13 cellular contexts compared by ENCODE assay signal in genomic region chr6:140858381-140858971, GRCh38.
DNase-seq lines count a peak whose midpoint lies in the region; ATAC-seq, FAIRE-seq and TF ChIP-seq lines count a peak whose summit lies in the region.
"Had no signal": no experiment of that assay in that cellular context is flagged by ENCODE, and none has a peak within 500 bp of the region (broad histone marks: within the 10 kb centered on the region; RNA-seq: fewer than 3 reads in every experiment).

No MANE protein-coding gene starts in this region.

- DNase-seq in NCI-H345 (lab: John Stamatoyannopoulos, UW) (peak; percentile 2), NCI-H345 treated with DMSO at 0.1 percent for 48 hours (lab: John Stamatoyannopoulos, UW; ENCODE audit: unreplicated experiment) (no peak), GM12878 (ENCODE audit: low read depth, low spot score) (no peak), keratinocyte (ENCODE audit: low read depth, low spot score) (peak; percentile 17), upper lobe of right lung (no peak), CD14-positive monocyte (ENCODE audit: low spot score) (no peak), NCI-H748 (lab: John Stamatoyannopoulos, UW; ENCODE audit: unreplicated experiment) (no peak)
- DNase-seq: activated naive CD8-positive, alpha-beta T cell treated with anti-CD3 and anti-CD28 coated beads, Interleukin-2, amount 10 ng/mL, durations not matched to agents 7 days and 5 days; DMS79; NCI-H146; stimulated activated CD4-positive, alpha-beta T cell treated with anti-CD3 and anti-CD28 coated beads, Interleukin-4, amount 100 ng/mL, for 1 hour had no signal

- intact Hi-C loops in GM12878 (cut with micrococcal nuclease; ENCODE audit: unreplicated experiment) (no loop called here), upper lobe of right lung (cut with DNase I) (no loop called here), CD14-positive monocyte (cut with micrococcal nuclease) (no loop called here)

- CTCF ChIA-PET in GM12878 (lab: Yijun Ruan, JAX), result interaction anchor here (1.0 kb wide), 1 partner anchor 9 kb away, joined by 3 read pairs; no protein-coding TSS in a partner anchor

- H3K4me1 Mint-ChIP-seq in CD14-positive monocyte, result peaks cover 11% of the 10 kb centered on the region
- H3K4me1 Mint-ChIP-seq: activated naive CD8-positive, alpha-beta T cell treated with anti-CD3 and anti-CD28 coated beads, Interleukin-2, amount 10 ng/mL, durations not matched to agents 7 days and 5 days had no signal

- no peak for TF ChIP-seq POLR2A in GM12878 (IDR thresholded peaks at IDR 0.05; ENCODE audit: low read depth, low read length)

- no peaks in the 10 kb centered on the region; the same call in 1 of the 3 replicates for H3K9me3 ChIP-seq in GM12878 (replicated peaks; ENCODE audit: control insufficient read depth, insufficient read depth, low read length)
- no peaks in the 10 kb centered on the region for H3K9me3 ChIP-seq in keratinocyte (ENCODE audit: control insufficient read depth, low read depth, low read length)
- H3K9me3 ChIP-seq in upper lobe of right lung, result no peaks in the 10 kb centered on the region

- H3K27ac ChIP-seq in GM12878 (ENCODE audit: control insufficient read depth, insufficient read depth), result no peak overlapping the region
- peak overlapping the region; percentile 82 for H3K27ac ChIP-seq in keratinocyte (ENCODE audit: control insufficient read depth, insufficient read depth, low read length)
- H3K27ac ChIP-seq in upper lobe of right lung, result peak overlapping the region; percentile 43

- no peak for TF ChIP-seq RAD21 in GM12878 (IDR thresholded peaks at IDR 0.05; ENCODE audit: insufficient read depth, low read depth, low read length)

- H3K4me3 Mint-ChIP-seq in CD14-positive monocyte, result no peak overlapping the region
- H3K4me3 Mint-ChIP-seq: activated naive CD8-positive, alpha-beta T cell treated with anti-CD3 and anti-CD28 coated beads, Interleukin-2, amount 10 ng/mL, durations not matched to agents 7 days and 5 days had no signal

- peak overlapping the region in 1 of 7 donors; percentile 7 for H3K27ac Mint-ChIP-seq in CD14-positive monocyte
- H3K27ac Mint-ChIP-seq: activated naive CD8-positive, alpha-beta T cell treated with anti-CD3 and anti-CD28 coated beads, Interleukin-2, amount 10 ng/mL, durations not matched to agents 7 days and 5 days had no signal

- dilution Hi-C loops in keratinocyte (cut with MboI; ENCODE audit: extremely low pct_ligation_motif_present, low sequenced_read_pairs), result no loop called here

- H3K27me3 ChIP-seq in GM12878 (replicated peaks in 1 of 2; ENCODE audit: control insufficient read depth in 2 of 2, insufficient read depth in 2 of 2, low read length in 1 of 2), result no peaks in the 10 kb centered on the region
- H3K27me3 ChIP-seq in keratinocyte (ENCODE audit: control insufficient read depth, extremely low read depth, insufficient read depth, low read length), result no peaks in the 10 kb centered on the region
- H3K27me3 ChIP-seq in upper lobe of right lung, result no peaks in the 10 kb centered on the region

- H3K4me3 ChIP-seq in GM12878 (no peak overlapping the region), keratinocyte (ENCODE audit: control insufficient read depth in 2 of 3, extremely low read depth in 1 of 3, insufficient read depth in 2 of 3, low read depth in 1 of 3, low read length in 3 of 3) (peak overlapping the region in 2 of 3 experiments; percentile 32 to 62), upper lobe of right lung (no peak overlapping the region)

- no peak for TF ChIP-seq EP300 in GM12878 (IDR thresholded peaks at IDR 0.05; ENCODE audit: borderline replicate concordance in 1 of 2, control insufficient read depth in 1 of 2, low read depth in 2 of 2, low read length in 2 of 2)

- peaks cover 0 to 6% (median 2%) of the 10 kb centered on the region in 7 donors for H3K9me3 Mint-ChIP-seq in CD14-positive monocyte
- H3K9me3 Mint-ChIP-seq: activated naive CD8-positive, alpha-beta T cell treated with anti-CD3 and anti-CD28 coated beads, Interleukin-2, amount 10 ng/mL, durations not matched to agents 7 days and 5 days had no signal

- H4K20me1 ChIP-seq in GM12878 (ENCODE audit: control insufficient read depth, insufficient read depth) (no peaks in the 10 kb centered on the region), keratinocyte (ENCODE audit: control insufficient read depth, extremely low read depth, insufficient read depth, low read length) (no peaks in the 10 kb centered on the region)

- TF ChIP-seq CTCF in GM12878 (IDR thresholded peaks at IDR 0.05 in 2 of 3, conservative IDR thresholded peaks at IDR 0.05 in 1 of 3; ENCODE audit: control insufficient read depth in 2 of 3, extremely low read depth in 1 of 3, insufficient read depth in 1 of 3, low read depth in 3 of 3, low read length in 3 of 3) (no peak), keratinocyte (optimal IDR thresholded peaks at IDR 0.05 in 1 of 3, IDR thresholded peaks at IDR 0.05 in 1 of 3, conservative IDR thresholded peaks at IDR 0.05 in 1 of 3; ENCODE audit: extremely low read depth in 1 of 3, insufficient read depth in 2 of 3, low read length in 3 of 3) (no peak), upper lobe of right lung (IDR thresholded peaks at IDR 0.05) (no peak), CD14-positive monocyte (IDR thresholded peaks at IDR 0.05) (no peak)

- H3K9me1 ChIP-seq in keratinocyte (ENCODE audit: control insufficient read depth, extremely low read depth, insufficient read depth, low read length), result no peaks in the 10 kb centered on the region

- H3K36me3 Mint-ChIP-seq in CD14-positive monocyte, result no peaks in the 10 kb centered on the region
- H3K36me3 Mint-ChIP-seq: activated naive CD8-positive, alpha-beta T cell treated with anti-CD3 and anti-CD28 coated beads, Interleukin-2, amount 10 ng/mL, durations not matched to agents 7 days and 5 days had no signal

- 30% methylated on average over 10 of the region's 10 CpGs for WGBS in GM12878 (ENCODE audit: insufficient coverage, insufficient replicate concordance, low lambda C conversion rate, missing lambda C conversion rate)

- H3K9ac ChIP-seq in GM12878 (ENCODE audit: control insufficient read depth, insufficient read depth, low read length), result no peak overlapping the region
- H3K9ac ChIP-seq in keratinocyte (ENCODE audit: control insufficient read depth, extremely low read depth, insufficient read depth, low read length), result peak overlapping the region; percentile 54

- H2AFZ ChIP-seq in GM12878 (ENCODE audit: control insufficient read depth, low read depth, low read length) (peak overlapping the region; percentile 4; the same call in 1 of the 2 replicates), keratinocyte (ENCODE audit: control insufficient read depth, low read length) (peak overlapping the region; percentile 78)

- RAD21 ChIA-PET in GM12878 (lab: Charles Lee; ENCODE audit: unreplicated experiment), result no interaction called here

- ATAC-seq in GM12878, result peak; percentile 27; the same call in 1 of the 3 replicates
- no peak for ATAC-seq in upper lobe of right lung
- ATAC-seq in HG02981 (IDR thresholded peaks at IDR 0.05; ENCODE audit: unreplicated experiment), result no peak

- no peak overlapping the region for H3K4me2 ChIP-seq in GM12878 (ENCODE audit: control insufficient read depth, insufficient read depth)
- peak overlapping the region; percentile 71 for H3K4me2 ChIP-seq in keratinocyte (ENCODE audit: control insufficient read depth, extremely low read depth, insufficient read depth, low read depth, low read length)

- in situ Hi-C loops in GM12878 (cut with MboI), result no loop called here

- H3K4me1 ChIP-seq in GM12878 (ENCODE audit: control insufficient read depth, insufficient read depth, low read length), result no peaks in the 10 kb centered on the region
- peaks cover 10% of the 10 kb centered on the region for H3K4me1 ChIP-seq in keratinocyte (ENCODE audit: control insufficient read depth, extremely low read depth, insufficient read depth, low read length)
- H3K4me1 ChIP-seq in upper lobe of right lung, result peaks cover 11% of the 10 kb centered on the region

- FAIRE-seq in GM12878 (lab: Jason Lieb, UNC) (no peak), keratinocyte (lab: Jason Lieb, UNC) (peak; percentile 56)
- FAIRE-seq: GM18507 had no signal

- no TSS peak for BruUV-seq in GM12878 (replicated peaks; lab: Mats Ljungman, UMichigan)

- H3K36me3 ChIP-seq in GM12878 (ENCODE audit: control insufficient read depth in 2 of 2, insufficient read depth in 2 of 2, low read length in 1 of 2), result no peaks in the 10 kb centered on the region
- no peaks in the 10 kb centered on the region for H3K36me3 ChIP-seq in keratinocyte (ENCODE audit: control insufficient read depth in 2 of 2, extremely low read depth in 1 of 2, insufficient read depth in 2 of 2, low read length in 2 of 2)
- H3K36me3 ChIP-seq in upper lobe of right lung, result no peaks in the 10 kb centered on the region

- POLR2A ChIA-PET in GM12878 (lab: Charles Lee), result no interaction called here

- H3K79me2 ChIP-seq in GM12878 (ENCODE audit: control insufficient read depth, insufficient read depth, low read length), result no peaks in the 10 kb centered on the region
- no peaks in the 10 kb centered on the region for H3K79me2 ChIP-seq in keratinocyte (ENCODE audit: control insufficient read depth, insufficient read depth, low read length)

- SMC1A ChIA-PET in GM12878 (lab: Charles Lee; ENCODE audit: uncharacterized antibody, unreplicated experiment), result interaction anchor here (1.1 kb wide), 1 partner anchor 8 kb away, joined by 5 read pairs; no protein-coding TSS in a partner anchor

- no peaks in the 10 kb centered on the region for H3K27me3 Mint-ChIP-seq in CD14-positive monocyte (ENCODE audit: low read depth in 3 of 3)

TF ChIP-seq in GM12878, 131 proteins besides CTCF, POLR2A, EP300 and RAD21:
- TF ChIP-seq JUNB (IDR thresholded peaks at IDR 0.05) (peak; percentile 48), BHLHE40 (IDR thresholded peaks at IDR 0.05; ENCODE audit: borderline replicate concordance in 1 of 2, low read depth in 2 of 2, low read length in 1 of 2) (peak; percentile 30 to 51; a peak in 3 of 4 replicates), CREB1 (IDR thresholded peaks at IDR 0.05; ENCODE audit: low read depth) (no peak)

Comparison
In these comparisons a context has a peak if more than half of its experiments do, and no peak if none do; other contexts are left out.
1. DNase-seq: peak in NCI-H345 (single experiment) and keratinocyte (single experiment); none in NCI-H345 treated with DMSO at 0.1 percent for 48 hours (single experiment), GM12878 (single experiment), upper lobe of right lung (single experiment), CD14-positive monocyte (single experiment) and NCI-H748 (single experiment).
2. H3K4me3 ChIP-seq: peak in keratinocyte (2 of 3); none in GM12878 (single experiment) and upper lobe of right lung (single experiment).